17 cellular contexts compared by ENCODE assay signal in the genomic region with DNA sequence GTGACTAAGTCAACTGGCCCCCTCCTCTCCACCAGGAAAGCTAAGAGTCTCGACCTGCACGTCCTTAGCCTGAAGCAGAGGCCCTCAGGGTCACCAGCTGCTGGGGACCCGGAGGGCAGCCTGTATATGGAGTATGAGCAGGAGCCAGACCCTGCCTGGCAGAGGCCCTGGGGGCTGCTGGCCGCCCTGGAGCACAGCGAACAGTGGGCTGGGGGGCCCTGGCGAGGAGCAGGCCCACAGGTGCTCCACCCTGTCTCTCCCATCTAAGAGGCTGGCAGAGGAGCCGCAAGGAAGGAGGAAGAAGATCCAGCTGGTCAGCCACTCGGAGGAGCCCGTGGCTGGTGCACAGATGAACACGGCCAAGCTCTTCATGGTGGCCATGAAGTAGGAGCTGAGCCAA.
"Had no signal": no experiment of that assay in that cellular context is flagged by ENCODE, and none has a peak within 500 bp of the region (broad histone marks: within the 10 kb centered on the region; RNA-seq: fewer than 3 reads in every experiment).

No MANE protein-coding gene starts in this region.

- H3K27ac ChIP-seq: coronary artery, dorsolateral prefrontal cortex, esophagus muscularis mucosa, foreskin keratinocyte, heart right ventricle, left lung, lower lobe of right lung had no signal

- H3K4me1 ChIP-seq: esophagus muscularis mucosa, foreskin keratinocyte, heart right ventricle, left lung, lower lobe of right lung had no signal

- H3K27me3 ChIP-seq: esophagus muscularis mucosa, foreskin keratinocyte, heart right ventricle, left lung had no signal

- H3K9me3 ChIP-seq: esophagus muscularis mucosa, lower lobe of right lung had no signal

- ATAC-seq: foreskin keratinocyte, heart right ventricle, left cardiac atrium, left lung, left ventricle myocardium superior, mucosa of descending colon had no signal

- H3K4me3 ChIP-seq: coronary artery, dorsolateral prefrontal cortex, esophagus muscularis mucosa, heart right ventricle, left lung, lower lobe of right lung, mucosa of descending colon had no signal

- DNase-seq: dermis blood vessel endothelial cell; dorsolateral prefrontal cortex; effector CD4-positive, alpha-beta T cell; effector memory CD4-positive, alpha-beta T cell; foreskin keratinocyte; glutamatergic neuron; head of caudate nucleus; heart right ventricle; hippocampal formation; left cardiac atrium; lower lobe of right lung; mesenchymal stem cell; mucosa of descending colon had no signal

- H3K36me3 ChIP-seq: lower lobe of right lung had no signal
